Comparison of ENCODE assay signal across 1 cellular context in genomic region chr7:28853834-28854749, GRCh38.
A peak's percentile ranks its signal among the peaks of the same experiment; 100 is the strongest.
TF ChIP-seq lines count a peak whose summit lies in the region.

No MANE protein-coding gene starts in this region.

TF ChIP-seq in HEK293, 187 proteins besides CTCF, POLR2A, EP300 and RAD21 (continued from another document and continues in another):
- no peak for TF ChIP-seq ZNF280D (tag by site-specific recombination; IDR thresholded peaks at IDR 0.05)
- TF ChIP-seq ZNF670 (tag by site-specific recombination; IDR thresholded peaks at IDR 0.05; ENCODE audit: low read depth): no peak
- TF ChIP-seq ZNF580 (tag by site-specific recombination; IDR thresholded peaks at IDR 0.05): no peak
- TF ChIP-seq SP3 (tag by site-specific recombination; IDR thresholded peaks at IDR 0.05): peak; percentile 21; the same call in 1 of the 2 replicates
- peak; percentile 58 for TF ChIP-seq YY1 (tag by site-specific recombination; IDR thresholded peaks at IDR 0.05)
- no peak for TF ChIP-seq ZBTB49 (tag by site-specific recombination; IDR thresholded peaks at IDR 0.05; ENCODE audit: low read depth)
- TF ChIP-seq EGR2 (tag by site-specific recombination; IDR thresholded peaks at IDR 0.05; ENCODE audit: low read depth): peak; percentile 32; the same call in 1 of the 2 replicates
- no peak for TF ChIP-seq GLI4 (tag by site-specific recombination; IDR thresholded peaks at IDR 0.05)
- TF ChIP-seq PRDM2 (tag by site-specific recombination; IDR thresholded peaks at IDR 0.05; ENCODE audit: borderline replicate concordance): no peak
- no peak for TF ChIP-seq IKZF3 (tag by site-specific recombination; IDR thresholded peaks at IDR 0.05)
- no peak for TF ChIP-seq ZNF133 (tag by site-specific recombination; IDR thresholded peaks at IDR 0.05)
- peak; percentile 64; the same call in 1 of the 2 replicates for TF ChIP-seq KLF8 (tag by site-specific recombination; IDR thresholded peaks at IDR 0.05)
- TF ChIP-seq ZNF184 (tag by site-specific recombination; IDR thresholded peaks at IDR 0.05): no peak
- TF ChIP-seq, protein P1, sequence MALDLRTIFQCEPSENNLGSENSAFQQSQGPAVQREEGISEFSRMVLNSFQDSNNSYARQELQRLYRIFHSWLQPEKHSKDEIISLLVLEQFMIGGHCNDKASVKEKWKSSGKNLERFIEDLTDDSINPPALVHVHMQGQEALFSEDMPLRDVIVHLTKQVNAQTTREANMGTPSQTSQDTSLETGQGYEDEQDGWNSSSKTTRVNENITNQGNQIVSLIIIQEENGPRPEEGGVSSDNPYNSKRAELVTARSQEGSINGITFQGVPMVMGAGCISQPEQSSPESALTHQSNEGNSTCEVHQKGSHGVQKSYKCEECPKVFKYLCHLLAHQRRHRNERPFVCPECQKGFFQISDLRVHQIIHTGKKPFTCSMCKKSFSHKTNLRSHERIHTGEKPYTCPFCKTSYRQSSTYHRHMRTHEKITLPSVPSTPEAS (tag by site-specific recombination; IDR thresholded peaks at IDR 0.05): peak; percentile 80; the same call in 1 of the 2 replicates
- TF ChIP-seq ZBTB1 (tag by site-specific recombination; IDR thresholded peaks at IDR 0.05): peak; percentile 91
- 0 out of 2 replicates have a peak, but pooled peaks have one; percentile 33 for TF ChIP-seq ZNF423 (tag by site-specific recombination; IDR thresholded peaks at IDR 0.05)
- TF ChIP-seq ZNF514 (tag by site-specific recombination; IDR thresholded peaks at IDR 0.05): no peak
- TF ChIP-seq ZNF169 (tag by site-specific recombination; IDR thresholded peaks at IDR 0.05): no peak
- no peak for TF ChIP-seq BCL11B (tag by site-specific recombination; IDR thresholded peaks at IDR 0.05; ENCODE audit: low read depth)
- TF ChIP-seq INSM2 (tag by site-specific recombination; IDR thresholded peaks at IDR 0.05): no peak
- no peak for TF ChIP-seq HOXA7 (CRISPR knock-in tag; IDR thresholded peaks at IDR 0.05; ENCODE audit: borderline replicate concordance)
- TF ChIP-seq KLF9 (tag by site-specific recombination; IDR thresholded peaks at IDR 0.05; ENCODE audit: low read depth): peak; percentile 23; the same call in 1 of the 2 replicates
- TF ChIP-seq GLI2 (tag by site-specific recombination; IDR thresholded peaks at IDR 0.05; ENCODE audit: borderline replicate concordance, low read depth): no peak
- 0 out of 2 replicates have a peak, but pooled peaks have one; percentile 33 for TF ChIP-seq TCF7L2 (IDR thresholded peaks at IDR 0.05; ENCODE audit: borderline replicate concordance, low read depth, low read length)
- TF ChIP-seq ZNF366 (tag by site-specific recombination; conservative IDR thresholded peaks at IDR 0.05): peak; percentile 66
- peak; percentile 56 for TF ChIP-seq ZXDB (tag by site-specific recombination; IDR thresholded peaks at IDR 0.05)
- TF ChIP-seq OSR2 (tag by site-specific recombination; IDR thresholded peaks at IDR 0.05): no peak
- no peak for TF ChIP-seq GFI1B (tag by site-specific recombination; IDR thresholded peaks at IDR 0.05)
- TF ChIP-seq ZSCAN30 (tag by site-specific recombination; IDR thresholded peaks at IDR 0.05): peak; percentile 73
- TF ChIP-seq ZNF555 (tag by site-specific recombination; conservative IDR thresholded peaks at IDR 0.05): no peak
- TF ChIP-seq ZNF521 (tag by site-specific recombination; IDR thresholded peaks at IDR 0.05): no peak
- TF ChIP-seq, protein P2, sequence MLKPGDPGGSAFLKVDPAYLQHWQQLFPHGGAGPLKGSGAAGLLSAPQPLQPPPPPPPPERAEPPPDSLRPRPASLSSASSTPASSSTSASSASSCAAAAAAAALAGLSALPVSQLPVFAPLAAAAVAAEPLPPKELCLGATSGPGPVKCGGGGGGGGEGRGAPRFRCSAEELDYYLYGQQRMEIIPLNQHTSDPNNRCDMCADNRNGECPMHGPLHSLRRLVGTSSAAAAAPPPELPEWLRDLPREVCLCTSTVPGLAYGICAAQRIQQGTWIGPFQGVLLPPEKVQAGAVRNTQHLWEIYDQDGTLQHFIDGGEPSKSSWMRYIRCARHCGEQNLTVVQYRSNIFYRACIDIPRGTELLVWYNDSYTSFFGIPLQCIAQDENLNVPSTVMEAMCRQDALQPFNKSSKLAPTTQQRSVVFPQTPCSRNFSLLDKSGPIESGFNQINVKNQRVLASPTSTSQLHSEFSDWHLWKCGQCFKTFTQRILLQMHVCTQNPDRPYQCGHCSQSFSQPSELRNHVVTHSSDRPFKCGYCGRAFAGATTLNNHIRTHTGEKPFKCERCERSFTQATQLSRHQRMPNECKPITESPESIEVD (tag by site-specific recombination; IDR thresholded peaks at IDR 0.05): no peak
- no peak for TF ChIP-seq ZNF558 (tag by site-specific recombination; IDR thresholded peaks at IDR 0.05)
- TF ChIP-seq ZSCAN23 (tag by site-specific recombination; IDR thresholded peaks at IDR 0.05): no peak
- TF ChIP-seq ZBTB20 (tag by site-specific recombination; IDR thresholded peaks at IDR 0.05): peak; percentile 73; the same call in 1 of the 2 replicates
- TF ChIP-seq ZSCAN16 (tag by site-specific recombination; IDR thresholded peaks at IDR 0.05): peak; percentile 90
- TF ChIP-seq ZNF664 (tag by site-specific recombination; IDR thresholded peaks at IDR 0.05): no peak
- TF ChIP-seq ZNF248 (tag by site-specific recombination; IDR thresholded peaks at IDR 0.05): no peak
- TF ChIP-seq ZNF561 (tag by site-specific recombination; IDR thresholded peaks at IDR 0.05; ENCODE audit: borderline replicate concordance): peak; percentile 79; the same call in 1 of the 2 replicates
- no peak for TF ChIP-seq ZNF26 (tag by site-specific recombination; IDR thresholded peaks at IDR 0.05)
- TF ChIP-seq ZBTB17 (tag by site-specific recombination; IDR thresholded peaks at IDR 0.05): 0 out of 2 replicates have a peak, but pooled peaks have one; percentile 51
- no peak for TF ChIP-seq SETDB1 (IDR thresholded peaks at IDR 0.05; ENCODE audit: insufficient read length, low read length)
- no peak for TF ChIP-seq ZNF433 (tag by site-specific recombination; IDR thresholded peaks at IDR 0.05; ENCODE audit: low read depth)
- no peak for TF ChIP-seq ZNF544 (tag by site-specific recombination; IDR thresholded peaks at IDR 0.05)
- 0 out of 2 replicates have a peak, but pooled peaks have one; percentile 46 for TF ChIP-seq ZNF2 (tag by site-specific recombination; IDR thresholded peaks at IDR 0.05)
- TF ChIP-seq ZFP41 (tag by site-specific recombination; IDR thresholded peaks at IDR 0.05; ENCODE audit: borderline replicate concordance): no peak
- no peak for TF ChIP-seq ZNF114 (tag by site-specific recombination; IDR thresholded peaks at IDR 0.05)
